Comparison of ENCODE assay signal across 15 cellular contexts in genomic region chr4:52780206-52780605, GRCh38. TPM values are rescaled to one million over a fixed set of nuclear protein-coding genes. Genes with fewer than 3 reads are reported as not detected.
DNase-seq lines count a peak whose midpoint lies in the region; ATAC-seq and TF ChIP-seq lines count a peak whose summit lies in the region.
"Had no signal": no experiment of that assay in that cellular context is flagged by ENCODE, and none has a peak within 500 bp of the region (broad histone marks: within the 10 kb centered on the region; RNA-seq: fewer than 3 reads in every experiment).

No MANE protein-coding gene starts in this region.

- peak; percentile 97 for ATAC-seq in left ventricle myocardium superior
- ATAC-seq in GM21447 (IDR thresholded peaks at IDR 0.05; ENCODE audit: unreplicated experiment): no peak

- H3K27ac Mint-ChIP-seq in MCF 10A (ENCODE audit: low read depth, unreplicated experiment): no peak overlapping the region

- H3K36me3 Mint-ChIP-seq in MCF 10A (ENCODE audit: insufficient read depth, unreplicated experiment): no peaks in the 10 kb centered on the region

- H3K4me3 Mint-ChIP-seq in MCF 10A (ENCODE audit: unreplicated experiment): no peak overlapping the region

- TF ChIP-seq CTCF in MCF 10A (IDR thresholded peaks at IDR 0.05; ENCODE audit: unreplicated experiment) (no peak), breast epithelium (IDR thresholded peaks at IDR 0.05) (no peak)

- no peak for TF ChIP-seq POLR2A in breast epithelium (IDR thresholded peaks at IDR 0.05)

- H3K36me3 ChIP-seq in breast epithelium: no peaks in the 10 kb centered on the region
- H3K36me3 ChIP-seq: spleen, WERI-Rb-1 had no signal

- no peaks in the 10 kb centered on the region for H3K9me3 ChIP-seq in breast epithelium

- DNase-seq in MCF 10A (ENCODE audit: unreplicated experiment) (peak; percentile 21), breast epithelium (ENCODE audit: low spot score in 2 of 2) (no peak), cerebellum (ENCODE audit: low spot score) (peak; percentile 5), left ventricle myocardium superior (peak; percentile 37), Kasumi-1 (lab: John Stamatoyannopoulos, UW) (no peak), SKM-1 (lab: John Stamatoyannopoulos, UW; ENCODE audit: unreplicated experiment) (no peak), NCI-H748 treated with DMSO at 0.1 percent for 48 hours (lab: John Stamatoyannopoulos, UW) (no peak)
- DNase-seq: activated effector memory CD4-positive, alpha-beta T cell treated with Interleukin-2 at 50 U/mL for 16 hours; KBM-7; NCI-H146; spleen; WERI-Rb-1 had no signal

- H3K4me3 ChIP-seq in breast epithelium: no peak overlapping the region
- H3K4me3 ChIP-seq: spleen had no signal

- CTCF ChIA-PET in MCF 10A (lab: Yijun Ruan, JAX): interaction anchor here (1.0 to 1.6 kb wide), 3 partner anchors 25 to 55 kb away, joined by 3 to 7 read pairs (median 5); no protein-coding TSS in a partner anchor

- H3K9me3 Mint-ChIP-seq in MCF 10A (ENCODE audit: unreplicated experiment): no peaks in the 10 kb centered on the region

- POLR2A ChIA-PET in MCF 10A (lab: Yijun Ruan, JAX): interaction anchor here (0.6 to 1.4 kb wide), 3 partner anchors 31 to 67 kb away, joined by 3 to 5 read pairs (median 3); no protein-coding TSS in a partner anchor

- peaks cover 6% of the 10 kb centered on the region for H3K4me1 Mint-ChIP-seq in MCF 10A (ENCODE audit: insufficient read depth, unreplicated experiment)

- intact Hi-C loops in MCF 10A (cut with micrococcal nuclease): no loop called here
- intact Hi-C loops in breast epithelium (cut with DNase I; ENCODE audit: low total_unique reads): no loop called here
- intact Hi-C loops in left ventricle myocardium superior (cut with micrococcal nuclease): no loop called here

- no peaks in the 10 kb centered on the region for H3K27me3 ChIP-seq in breast epithelium

- BruUV-seq in MCF 10A (replicated peaks; lab: Mats Ljungman, UMichigan): no TSS peak

- H3K4me1 ChIP-seq in breast epithelium: no peaks in the 10 kb centered on the region
- H3K4me1 ChIP-seq: spleen had no signal

- H3K27ac ChIP-seq in breast epithelium: no peak overlapping the region
- H3K27ac ChIP-seq: 22Rv1, HL-60, spleen, WERI-Rb-1 had no signal

- H3K27me3 Mint-ChIP-seq in MCF 10A (ENCODE audit: insufficient read depth, unreplicated experiment): no peaks in the 10 kb centered on the region

RNA-seq across cellular contexts. Expression of gene ERVMER34-1, which starts 29.0 kb away (rescaled TPM):
- total RNA-seq in MCF 10A (2022): 6.2 and 6.7 TPM in 2 replicates
- 1 to 10 TPM in 2 of 3 donors, not detected in 1; 1.6 to 2.8 TPM for total RNA-seq in breast epithelium
- 0.82 TPM for total RNA-seq in cerebellum
- 7.2 TPM for total RNA-seq in left ventricle myocardium superior

Comparison
In these comparisons a context has a peak if more than half of its experiments do, and no peak if none do; other contexts are left out.
1. DNase-seq: peak in MCF 10A (single experiment), cerebellum (single experiment) and left ventricle myocardium superior (single experiment); none in breast epithelium (0 of 2), Kasumi-1 (0 of 2), SKM-1 (single experiment) and NCI-H748 treated with DMSO at 0.1 percent for 48 hours (single experiment).